In the genomic region with DNA sequence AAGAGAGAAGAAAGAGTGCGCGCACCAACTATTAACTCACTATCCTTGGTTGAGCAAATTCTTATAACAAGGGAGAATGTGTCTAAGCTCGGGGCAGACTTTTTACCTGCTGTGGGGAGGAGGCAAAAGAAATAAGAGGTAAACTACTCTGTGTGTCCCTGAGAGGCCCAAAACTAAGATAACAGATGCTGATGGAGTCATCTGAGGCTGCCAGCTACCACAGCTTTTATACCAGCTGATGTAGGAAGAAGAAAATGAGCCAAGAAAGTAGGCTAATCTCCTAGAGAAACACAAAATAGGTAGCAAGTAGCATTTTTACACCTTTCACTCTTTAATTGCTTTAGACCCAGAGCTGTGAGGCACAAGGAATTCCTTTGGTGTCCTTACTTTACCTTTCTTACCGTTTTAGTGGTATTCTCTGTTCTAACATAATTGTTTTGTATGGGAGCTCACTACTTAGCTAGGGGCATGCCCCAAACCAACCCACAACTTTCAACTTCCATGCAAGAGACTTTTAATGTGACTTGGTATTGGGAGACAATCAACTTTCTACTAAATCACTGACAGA, we compare ENCODE assay signal across 10 cellular contexts. TPM values are rescaled to one million over a fixed set of nuclear protein-coding genes. Genes with fewer than 3 reads are reported as not detected.
DNase-seq lines count a peak whose midpoint lies in the region; ATAC-seq and TF ChIP-seq lines count a peak whose summit lies in the region.
"Had no signal": no experiment of that assay in that cellular context is flagged by ENCODE, and none has a peak within 500 bp of the region (broad histone marks: within the 10 kb centered on the region; RNA-seq: fewer than 3 reads in every experiment).

No MANE protein-coding gene starts in this region.

- H3K9ac ChIP-seq in ES-I3 (ENCODE audit: low read depth, low read length) (peak overlapping the region; percentile 26), colonic mucosa (ENCODE audit: low read depth in 2 of 2, low read length in 2 of 2) (no peak overlapping the region), parathyroid adenoma (no peak overlapping the region)

- H3K27me3 ChIP-seq in colonic mucosa (no peaks in the 10 kb centered on the region), parathyroid adenoma (ENCODE audit: control insufficient read depth, insufficient read depth, low read length) (no peaks in the 10 kb centered on the region)
- H3K27me3 ChIP-seq: right atrium auricular region had no signal

- no peaks in the 10 kb centered on the region for H3K79me2 ChIP-seq in parathyroid adenoma

- H3K36me3 ChIP-seq in ES-I3 (ENCODE audit: insufficient read depth, low read length) (no peaks in the 10 kb centered on the region), colonic mucosa (no peaks in the 10 kb centered on the region), parathyroid adenoma (ENCODE audit: control insufficient read depth, insufficient read depth, low read length) (no peaks in the 10 kb centered on the region)
- H3K36me3 ChIP-seq: right atrium auricular region had no signal

- DNase-seq in NCI-H82 treated with DMSO at 0.1 percent for 48 hours (lab: John Stamatoyannopoulos, UW; ENCODE audit: unreplicated experiment) (peak; percentile 78), colonic mucosa (no peak), nucleus accumbens (lab: John Stamatoyannopoulos, UW) (no peak)
- no peak for DNase-seq in NK-92 treated with Interleukin-12 subunit alpha and Interleukin-12 subunit beta, amount 100 ng/mL, for 24 hours (lab: John Stamatoyannopoulos, UW)
- DNase-seq in activated effector memory CD4-positive, alpha-beta T cell treated with anti-CD3 and anti-CD28 coated beads, Interleukin-2, amount 50 U/mL, for 16 hours = no peak
- DNase-seq: left colon had no signal

- H2AFZ ChIP-seq in parathyroid adenoma = peak overlapping the region; percentile 68

- H3K4me1 ChIP-seq in ES-I3 (ENCODE audit: insufficient read depth, low read length) = peaks cover 33% of the 10 kb centered on the region
- H3K4me1 ChIP-seq in colonic mucosa = no peaks in the 10 kb centered on the region
- peaks cover 7% of the 10 kb centered on the region for H3K4me1 ChIP-seq in parathyroid adenoma

- intact Hi-C loops in colonic mucosa (cut with DNase I) = no loop called here

- H3K9me3 ChIP-seq in ES-I3 (ENCODE audit: control insufficient read depth, insufficient read depth, low read length) (no peaks in the 10 kb centered on the region), colonic mucosa (no peaks in the 10 kb centered on the region), parathyroid adenoma (ENCODE audit: control insufficient read depth, low read length) (no peaks in the 10 kb centered on the region)
- H3K9me3 ChIP-seq: right atrium auricular region had no signal

- H3K4me2 ChIP-seq in parathyroid adenoma (ENCODE audit: low read length) = no peak overlapping the region

- no peak overlapping the region for H3K4me3 ChIP-seq in colonic mucosa
- H3K4me3 ChIP-seq in parathyroid adenoma (ENCODE audit: low read depth, low read length) = no peak overlapping the region
- H3K4me3 ChIP-seq: right atrium auricular region had no signal

- H3K27ac ChIP-seq in colonic mucosa (peak overlapping the region; percentile 29), parathyroid adenoma (peak overlapping the region; percentile 29)

- no peak for ATAC-seq in GM21390 (IDR thresholded peaks at IDR 0.05; ENCODE audit: unreplicated experiment)
- ATAC-seq: left colon had no signal

- TF ChIP-seq CTCF in colonic mucosa (IDR thresholded peaks at IDR 0.05) (no peak), parathyroid adenoma (IDR thresholded peaks at IDR 0.05) (no peak)

RNA-seq across cellular contexts. Expression of a gene that starts 27.8 kb away (rescaled TPM):
- 10 to 100 TPM; 15.6 to 26.2 TPM for total RNA-seq in colonic mucosa
